9 cellular contexts compared by ENCODE assay signal in the genomic region with DNA sequence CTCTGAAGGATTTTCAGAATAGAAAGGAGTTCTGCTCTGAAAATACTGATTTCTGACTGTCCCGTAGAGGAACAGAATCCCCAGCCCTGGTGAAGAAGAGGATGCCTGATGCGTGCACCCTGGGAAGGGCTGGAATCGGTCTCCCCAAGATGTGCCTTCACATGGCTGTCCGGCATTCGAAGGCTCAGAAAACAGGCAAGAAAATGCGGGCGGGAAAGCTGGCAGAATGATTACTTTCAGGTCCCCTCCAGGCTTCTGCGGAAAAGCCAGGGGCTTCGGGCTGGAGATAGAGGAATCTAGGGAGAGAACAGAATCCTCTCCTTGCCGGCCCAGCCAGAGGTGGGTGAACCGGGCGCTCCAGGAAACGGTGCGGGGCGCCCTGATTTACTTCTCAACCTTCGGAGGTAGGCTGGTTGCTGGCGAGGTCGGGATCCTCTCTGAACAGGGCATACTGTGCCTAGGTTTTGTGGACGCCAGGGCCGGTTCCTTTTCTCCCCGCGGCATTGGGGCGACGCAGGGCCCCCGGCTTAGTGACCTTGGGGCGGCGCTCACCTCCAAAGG. TPM values are rescaled to one million over a fixed set of nuclear protein-coding genes. Genes with fewer than 3 reads are reported as not detected.
DNase-seq lines count a peak whose midpoint lies in the region; ATAC-seq and TF ChIP-seq lines count a peak whose summit lies in the region.
"Had no signal": no experiment of that assay in that cellular context is flagged by ENCODE, and none has a peak within 500 bp of the region (broad histone marks: within the 10 kb centered on the region; RNA-seq: fewer than 3 reads in every experiment).

No MANE protein-coding gene starts in this region.

- H3K9ac ChIP-seq in mesendoderm (ENCODE audit: low read length) = peak overlapping the region; percentile 50

- H2BK120ac ChIP-seq in mesendoderm (ENCODE audit: low read depth, low read length) = no peak overlapping the region

- H3K56ac ChIP-seq in mesendoderm (ENCODE audit: low read length) = peak overlapping the region; percentile 73

- H3K4ac ChIP-seq in mesendoderm (ENCODE audit: low read depth, low read length) = no peak overlapping the region

- H4K5ac ChIP-seq in mesendoderm (ENCODE audit: low read length) = no peak overlapping the region

- no peak overlapping the region for H2AK5ac ChIP-seq in mesendoderm (ENCODE audit: low read length)

- H3K4me1 ChIP-seq in mesendoderm (ENCODE audit: control insufficient read depth, low read depth, low read length) (peaks cover 4% of the 10 kb centered on the region), tibial artery (peaks cover 0 to 42% (median 34%) of the 10 kb centered on the region in 4 donors)

- H3K36me3 Mint-ChIP-seq in activated naive CD4-positive, alpha-beta T cell treated with anti-CD3 and anti-CD28 coated beads, Interleukin-2, amount 50 U/mL, for 24 hours = peaks cover 1% of the 10 kb centered on the region

- peaks cover 44% of the 10 kb centered on the region for H3K27me3 Mint-ChIP-seq in activated naive CD4-positive, alpha-beta T cell treated with anti-CD3 and anti-CD28 coated beads, Interleukin-2, amount 50 U/mL, for 24 hours

- H3K36me3 ChIP-seq in mesendoderm (ENCODE audit: control insufficient read depth, insufficient read depth, low read length) = no peaks in the 10 kb centered on the region
- no peaks in the 10 kb centered on the region for H3K36me3 ChIP-seq in tibial artery

- ATAC-seq in HG02763 (IDR thresholded peaks at IDR 0.05; ENCODE audit: unreplicated experiment) = no peak

- no peaks in the 10 kb centered on the region for H3K9me3 ChIP-seq in tibial artery

- peaks cover 26% of the 10 kb centered on the region for H3K4me1 Mint-ChIP-seq in activated naive CD4-positive, alpha-beta T cell treated with anti-CD3 and anti-CD28 coated beads, Interleukin-2, amount 50 U/mL, for 24 hours

- no peak overlapping the region for H3K23ac ChIP-seq in mesendoderm (ENCODE audit: low read length)

- no peak overlapping the region for H3K27ac Mint-ChIP-seq in activated naive CD4-positive, alpha-beta T cell treated with anti-CD3 and anti-CD28 coated beads, Interleukin-2, amount 50 U/mL, for 24 hours

- H3K4me3 ChIP-seq in choroid plexus epithelial cell (ENCODE audit: low read depth, low read length) = peak overlapping the region; percentile 39
- H3K4me3 ChIP-seq in mesendoderm (ENCODE audit: low read length) = no peak overlapping the region
- peak overlapping the region; percentile 29 to 46 for H3K4me3 ChIP-seq in tibial artery

- H3K4me2 ChIP-seq in mesendoderm (ENCODE audit: low read length) = peak overlapping the region; percentile 62

- H3K27me3 ChIP-seq in mesendoderm (ENCODE audit: insufficient read depth, low read length, poor library complexity) (peaks cover 29% of the 10 kb centered on the region), tibial artery (peaks cover 3 to 76% of the 10 kb centered on the region in 2 donors)

- no peak overlapping the region for H4K8ac ChIP-seq in mesendoderm (ENCODE audit: low read depth, low read length)

- H3K79me2 ChIP-seq in mesendoderm (ENCODE audit: control insufficient read depth, insufficient read depth, low read length) = no peaks in the 10 kb centered on the region

- DNase-seq in activated naive CD4-positive, alpha-beta T cell (lab: John Stamatoyannopoulos, UW) = no peak
- DNase-seq in choroid plexus epithelial cell (ENCODE audit: low read depth) (no peak), mesendoderm (no peak), tibial artery (no peak), NCI-H1048 (lab: John Stamatoyannopoulos, UW) (no peak), pons (ENCODE audit: low spot score) (no peak)
- DNase-seq: C1 segment of cervical spinal cord had no signal

- intact Hi-C loops in tibial artery (cut with DNase I; ENCODE audit: low total_unique reads) = no loop called here

- H3K18ac ChIP-seq in mesendoderm (ENCODE audit: low read length) = no peak overlapping the region

- H2BK5ac ChIP-seq in mesendoderm (ENCODE audit: low read length) = no peak overlapping the region

- no peak overlapping the region for H3K27ac ChIP-seq in mesendoderm (ENCODE audit: low read depth, low read length)
- no peak overlapping the region for H3K27ac ChIP-seq in tibial artery

- H3K9me3 Mint-ChIP-seq in activated naive CD4-positive, alpha-beta T cell treated with anti-CD3 and anti-CD28 coated beads, Interleukin-2, amount 50 U/mL, for 24 hours = no peaks in the 10 kb centered on the region

- H3K4me3 Mint-ChIP-seq in activated naive CD4-positive, alpha-beta T cell treated with anti-CD3 and anti-CD28 coated beads, Interleukin-2, amount 50 U/mL, for 24 hours = peak overlapping the region; percentile 75

- TF ChIP-seq CTCF in choroid plexus epithelial cell (conservative IDR thresholded peaks at IDR 0.05; ENCODE audit: low read depth, low read length) (no peak), tibial artery (IDR thresholded peaks at IDR 0.05) (no peak)

- no peak overlapping the region for H2BK15ac ChIP-seq in mesendoderm (replicated peaks; ENCODE audit: low read depth)

- WGBS in mesendoderm (ENCODE audit: extremely low coverage, insufficient coverage, low lambda C conversion rate) = no CpG with 5 or more reads among the region's 27 CpGs

- no peaks in the 10 kb centered on the region for H3K79me1 ChIP-seq in mesendoderm (ENCODE audit: low read length)

RNA-seq across cellular contexts. Expression of gene FOXL2NB, which starts 2.5 kb away (rescaled TPM):
- 0.74 TPM for polyA plus RNA-seq in mesendoderm (2013, experiment 1 of 2)
- polyA plus RNA-seq in mesendoderm (2013, experiment 2 of 2) = 0.88 TPM

RNA-seq across cellular contexts. Expression of gene FOXL2, which starts 2.6 kb away (rescaled TPM):
- 0.65 TPM for polyA plus RNA-seq in mesendoderm (2013, experiment 1 of 2)
- 0.60 TPM for polyA plus RNA-seq in mesendoderm (2013, experiment 2 of 2)

RNA-seq across cellular contexts. Expression of gene PRR23A, which starts 56.5 kb away (rescaled TPM):
- polyA plus RNA-seq in mesendoderm (2013, experiment 1 of 2) = not detected
- polyA plus RNA-seq in mesendoderm (2013, experiment 2 of 2) = not detected
